In genomic region chr9:80875947-80876346, GRCh38 we compare ENCODE assay signal across 26 cellular contexts.
"Had no signal": no experiment of that assay in that cellular context is flagged by ENCODE, and none has a peak within 500 bp of the region (broad histone marks: within the 10 kb centered on the region; RNA-seq: fewer than 3 reads in every experiment).

No MANE protein-coding gene starts in this region.

- H2AFZ ChIP-seq: neural progenitor cell, parathyroid adenoma had no signal

- H3K36me3 ChIP-seq: neural progenitor cell, right atrium auricular region, suprapubic skin, transverse colon, vagina had no signal

- H3K9ac ChIP-seq: neural progenitor cell, parathyroid adenoma had no signal

- H3K4me2 ChIP-seq: neural progenitor cell, smooth muscle cell had no signal

- H3K27ac ChIP-seq: coronary artery, neural progenitor cell, parathyroid adenoma, right atrium auricular region, suprapubic skin, transverse colon, vagina had no signal

- H3K4me1 ChIP-seq: parathyroid adenoma, right atrium auricular region, suprapubic skin, transverse colon, vagina had no signal

- DNase-seq: dermis blood vessel endothelial cell; effector memory CD8-positive, alpha-beta T cell; hypothalamus; immature natural killer cell; islet precursor cell; mesendoderm; midbrain; naive thymus-derived CD4-positive, alpha-beta T cell; stimulated activated CD4-positive, alpha-beta T cell treated with anti-CD3 and anti-CD28 coated beads, Interleukin-12 subunit alpha, Interleukin-12 subunit beta, amount 100 ng/mL, for 4 hours; stimulated activated CD4-positive, alpha-beta T cell treated with anti-CD3 and anti-CD28 coated beads, Interleukin-1b, Interleukin-23, amount 100 ng/mL, for 48 hours; stimulated activated CD4-positive, alpha-beta T cell treated with anti-CD3 and anti-CD28 coated beads, Interleukin-4, amount 100 ng/mL, for 1 hour; stimulated activated CD8-positive, alpha-beta memory T cell treated with anti-CD3 and anti-CD28 coated beads, Interleukin-4, amount 100 ng/mL, for 48 hours; stimulated activated naive CD4-positive, alpha-beta T cell; stimulated activated naive CD8-positive, alpha-beta T cell treated with anti-CD3 and anti-CD28 coated beads, Interleukin-15, amount 100 ng/mL, for 72 hours; transverse colon had no signal

- H3K9me3 ChIP-seq: right atrium auricular region, suprapubic skin, vagina had no signal

- H3K27me3 ChIP-seq: neural progenitor cell, right atrium auricular region, suprapubic skin, transverse colon, vagina had no signal

- FAIRE-seq: endometrium, frontal cortex had no signal

- H3K4me3 ChIP-seq: coronary artery, neural progenitor cell, right atrium auricular region, smooth muscle cell, suprapubic skin, transverse colon, vagina had no signal

- H3K79me2 ChIP-seq: parathyroid adenoma had no signal

- ATAC-seq: effector memory CD8-positive, alpha-beta T cell; left lobe of liver; naive thymus-derived CD4-positive, alpha-beta T cell; sciatic nerve; stimulated activated naive CD8-positive, alpha-beta T cell treated with anti-CD3 and anti-CD28 coated beads, Interleukin-15, amount 100 ng/mL, for 72 hours had no signal
